In the genomic region with DNA sequence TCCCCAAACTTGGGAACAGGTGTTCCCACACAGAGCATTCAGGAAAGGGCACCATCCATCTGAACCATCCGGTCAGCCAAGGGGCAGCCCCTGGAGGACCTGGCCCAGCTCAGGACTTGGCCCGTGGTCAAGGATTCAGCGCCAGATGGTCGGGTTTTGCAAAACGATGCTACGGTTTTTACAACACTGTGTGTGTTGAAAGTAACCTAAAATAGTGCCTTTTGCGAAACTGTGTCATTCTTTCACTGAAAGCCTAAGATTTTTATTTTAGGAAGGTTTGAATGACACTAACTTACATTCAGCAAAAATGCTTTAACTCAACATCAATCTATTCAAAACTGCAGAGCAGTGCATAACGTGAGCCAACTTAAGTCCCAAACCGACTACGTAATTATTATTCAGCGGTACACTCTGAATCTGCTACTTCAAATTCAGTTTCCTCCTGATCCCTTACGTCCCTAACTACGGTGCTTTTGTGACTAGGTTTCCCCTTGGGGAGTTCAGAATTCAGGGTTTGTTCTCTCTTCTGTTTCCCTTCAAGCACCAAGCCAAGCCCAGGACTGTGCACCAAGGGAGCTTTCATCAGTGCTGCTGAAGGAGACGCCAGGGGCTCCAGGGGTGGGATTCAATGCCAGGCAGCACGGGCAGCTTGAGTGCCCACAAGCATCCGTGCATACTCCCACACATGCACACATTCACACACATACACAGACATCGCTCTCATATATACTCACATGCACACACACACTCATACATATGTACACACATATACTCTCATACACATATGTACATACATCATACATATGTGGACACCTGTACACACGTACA, we compare ENCODE assay signal across 1 cellular context.
A peak's percentile ranks its signal among the peaks of the same experiment; 100 is the strongest.
TF ChIP-seq lines count a peak whose summit lies in the region.

No MANE protein-coding gene starts in this region.

TF ChIP-seq in GM12878, 131 proteins besides CTCF, POLR2A, EP300 and RAD21 (continued from another document):
- TF ChIP-seq, protein P1, sequence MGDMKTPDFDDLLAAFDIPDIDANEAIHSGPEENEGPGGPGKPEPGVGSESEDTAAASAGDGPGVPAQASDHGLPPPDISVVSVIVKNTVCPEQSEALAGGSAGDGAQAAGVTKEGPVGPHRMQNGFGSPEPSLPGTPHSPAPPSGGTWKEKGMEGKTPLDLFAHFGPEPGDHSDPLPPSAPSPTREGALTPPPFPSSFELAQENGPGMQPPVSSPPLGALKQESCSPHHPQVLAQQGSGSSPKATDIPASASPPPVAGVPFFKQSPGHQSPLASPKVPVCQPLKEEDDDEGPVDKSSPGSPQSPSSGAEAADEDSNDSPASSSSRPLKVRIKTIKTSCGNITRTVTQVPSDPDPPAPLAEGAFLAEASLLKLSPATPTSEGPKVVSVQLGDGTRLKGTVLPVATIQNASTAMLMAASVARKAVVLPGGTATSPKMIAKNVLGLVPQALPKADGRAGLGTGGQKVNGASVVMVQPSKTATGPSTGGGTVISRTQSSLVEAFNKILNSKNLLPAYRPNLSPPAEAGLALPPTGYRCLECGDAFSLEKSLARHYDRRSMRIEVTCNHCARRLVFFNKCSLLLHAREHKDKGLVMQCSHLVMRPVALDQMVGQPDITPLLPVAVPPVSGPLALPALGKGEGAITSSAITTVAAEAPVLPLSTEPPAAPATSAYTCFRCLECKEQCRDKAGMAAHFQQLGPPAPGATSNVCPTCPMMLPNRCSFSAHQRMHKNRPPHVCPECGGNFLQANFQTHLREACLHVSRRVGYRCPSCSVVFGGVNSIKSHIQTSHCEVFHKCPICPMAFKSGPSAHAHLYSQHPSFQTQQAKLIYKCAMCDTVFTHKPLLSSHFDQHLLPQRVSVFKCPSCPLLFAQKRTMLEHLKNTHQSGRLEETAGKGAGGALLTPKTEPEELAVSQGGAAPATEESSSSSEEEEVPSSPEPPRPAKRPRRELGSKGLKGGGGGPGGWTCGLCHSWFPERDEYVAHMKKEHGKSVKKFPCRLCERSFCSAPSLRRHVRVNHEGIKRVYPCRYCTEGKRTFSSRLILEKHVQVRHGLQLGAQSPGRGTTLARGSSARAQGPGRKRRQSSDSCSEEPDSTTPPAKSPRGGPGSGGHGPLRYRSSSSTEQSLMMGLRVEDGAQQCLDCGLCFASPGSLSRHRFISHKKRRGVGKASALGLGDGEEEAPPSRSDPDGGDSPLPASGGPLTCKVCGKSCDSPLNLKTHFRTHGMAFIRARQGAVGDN (IDR thresholded peaks at IDR 0.05), result no peak; the same call in 1 of the 2 replicates
- no peak for TF ChIP-seq FOXM1 (IDR thresholded peaks at IDR 0.05; ENCODE audit: low read depth, low read length)
- 0 out of 2 replicates have a peak, but pooled peaks have one; percentile 7 for TF ChIP-seq DPF2 (IDR thresholded peaks at IDR 0.05)
- no peak for TF ChIP-seq SMARCA5 (IDR thresholded peaks at IDR 0.05)
- TF ChIP-seq NR2C2 (IDR thresholded peaks at IDR 0.05; ENCODE audit: borderline replicate concordance, control insufficient read depth, insufficient read length, low read depth), result no peak
- TF ChIP-seq, protein P2, sequence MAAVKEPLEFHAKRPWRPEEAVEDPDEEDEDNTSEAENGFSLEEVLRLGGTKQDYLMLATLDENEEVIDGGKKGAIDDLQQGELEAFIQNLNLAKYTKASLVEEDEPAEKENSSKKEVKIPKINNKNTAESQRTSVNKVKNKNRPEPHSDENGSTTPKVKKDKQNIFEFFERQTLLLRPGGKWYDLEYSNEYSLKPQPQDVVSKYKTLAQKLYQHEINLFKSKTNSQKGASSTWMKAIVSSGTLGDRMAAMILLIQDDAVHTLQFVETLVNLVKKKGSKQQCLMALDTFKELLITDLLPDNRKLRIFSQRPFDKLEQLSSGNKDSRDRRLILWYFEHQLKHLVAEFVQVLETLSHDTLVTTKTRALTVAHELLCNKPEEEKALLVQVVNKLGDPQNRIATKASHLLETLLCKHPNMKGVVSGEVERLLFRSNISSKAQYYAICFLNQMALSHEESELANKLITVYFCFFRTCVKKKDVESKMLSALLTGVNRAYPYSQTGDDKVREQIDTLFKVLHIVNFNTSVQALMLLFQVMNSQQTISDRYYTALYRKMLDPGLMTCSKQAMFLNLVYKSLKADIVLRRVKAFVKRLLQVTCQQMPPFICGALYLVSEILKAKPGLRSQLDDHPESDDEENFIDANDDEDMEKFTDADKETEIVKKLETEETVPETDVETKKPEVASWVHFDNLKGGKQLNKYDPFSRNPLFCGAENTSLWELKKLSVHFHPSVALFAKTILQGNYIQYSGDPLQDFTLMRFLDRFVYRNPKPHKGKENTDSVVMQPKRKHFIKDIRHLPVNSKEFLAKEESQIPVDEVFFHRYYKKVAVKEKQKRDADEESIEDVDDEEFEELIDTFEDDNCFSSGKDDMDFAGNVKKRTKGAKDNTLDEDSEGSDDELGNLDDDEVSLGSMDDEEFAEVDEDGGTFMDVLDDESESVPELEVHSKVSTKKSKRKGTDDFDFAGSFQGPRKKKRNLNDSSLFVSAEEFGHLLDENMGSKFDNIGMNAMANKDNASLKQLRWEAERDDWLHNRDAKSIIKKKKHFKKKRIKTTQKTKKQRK (IDR thresholded peaks at IDR 0.05; ENCODE audit: low read depth, low read length), result no peak
- TF ChIP-seq, protein P3, sequence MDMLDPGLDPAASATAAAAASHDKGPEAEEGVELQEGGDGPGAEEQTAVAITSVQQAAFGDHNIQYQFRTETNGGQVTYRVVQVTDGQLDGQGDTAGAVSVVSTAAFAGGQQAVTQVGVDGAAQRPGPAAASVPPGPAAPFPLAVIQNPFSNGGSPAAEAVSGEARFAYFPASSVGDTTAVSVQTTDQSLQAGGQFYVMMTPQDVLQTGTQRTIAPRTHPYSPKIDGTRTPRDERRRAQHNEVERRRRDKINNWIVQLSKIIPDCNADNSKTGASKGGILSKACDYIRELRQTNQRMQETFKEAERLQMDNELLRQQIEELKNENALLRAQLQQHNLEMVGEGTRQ (IDR thresholded peaks at IDR 0.05; ENCODE audit: borderline replicate concordance, low read depth, low read length), result no peak
- TF ChIP-seq MTA2 (IDR thresholded peaks at IDR 0.05; ENCODE audit: low read depth), result no peak
- TF ChIP-seq ETV6 (conservative IDR thresholded peaks at IDR 0.05 in 1 of 2, IDR thresholded peaks at IDR 0.05 in 1 of 2; ENCODE audit: borderline replicate concordance in 1 of 2, low read depth in 1 of 2), result peak in 1 of 2 experiments; percentile 54; a peak in 1 of 4 replicates
- TF ChIP-seq MYC (IDR thresholded peaks at IDR 0.05; ENCODE audit: insufficient read depth, insufficient read length, insufficient replicate concordance, low read length, severe bottlenecking), result no peak
- TF ChIP-seq, protein P4, sequence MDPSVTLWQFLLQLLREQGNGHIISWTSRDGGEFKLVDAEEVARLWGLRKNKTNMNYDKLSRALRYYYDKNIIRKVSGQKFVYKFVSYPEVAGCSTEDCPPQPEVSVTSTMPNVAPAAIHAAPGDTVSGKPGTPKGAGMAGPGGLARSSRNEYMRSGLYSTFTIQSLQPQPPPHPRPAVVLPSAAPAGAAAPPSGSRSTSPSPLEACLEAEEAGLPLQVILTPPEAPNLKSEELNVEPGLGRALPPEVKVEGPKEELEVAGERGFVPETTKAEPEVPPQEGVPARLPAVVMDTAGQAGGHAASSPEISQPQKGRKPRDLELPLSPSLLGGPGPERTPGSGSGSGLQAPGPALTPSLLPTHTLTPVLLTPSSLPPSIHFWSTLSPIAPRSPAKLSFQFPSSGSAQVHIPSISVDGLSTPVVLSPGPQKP (IDR thresholded peaks at IDR 0.05; ENCODE audit: low read depth, low read length), result no peak
- no peak for TF ChIP-seq NFYA (IDR thresholded peaks at IDR 0.05; ENCODE audit: borderline replicate concordance, low read depth, low read length)
- TF ChIP-seq ZNF274 (IDR thresholded peaks at IDR 0.05; ENCODE audit: insufficient read depth, insufficient read length), result no peak
- no peak for TF ChIP-seq CEBPB (IDR thresholded peaks at IDR 0.05; ENCODE audit: borderline replicate concordance in 1 of 2, low read depth in 2 of 2, low read length in 2 of 2)
- TF ChIP-seq SREBF2 (IDR thresholded peaks at IDR 0.05; ENCODE audit: low read length), result no peak
- TF ChIP-seq RAD51 (IDR thresholded peaks at IDR 0.05), result no peak
- no peak for TF ChIP-seq SIX5 (IDR thresholded peaks at IDR 0.05; ENCODE audit: low read depth, low read length, severe bottlenecking)
- TF ChIP-seq, protein P5, sequence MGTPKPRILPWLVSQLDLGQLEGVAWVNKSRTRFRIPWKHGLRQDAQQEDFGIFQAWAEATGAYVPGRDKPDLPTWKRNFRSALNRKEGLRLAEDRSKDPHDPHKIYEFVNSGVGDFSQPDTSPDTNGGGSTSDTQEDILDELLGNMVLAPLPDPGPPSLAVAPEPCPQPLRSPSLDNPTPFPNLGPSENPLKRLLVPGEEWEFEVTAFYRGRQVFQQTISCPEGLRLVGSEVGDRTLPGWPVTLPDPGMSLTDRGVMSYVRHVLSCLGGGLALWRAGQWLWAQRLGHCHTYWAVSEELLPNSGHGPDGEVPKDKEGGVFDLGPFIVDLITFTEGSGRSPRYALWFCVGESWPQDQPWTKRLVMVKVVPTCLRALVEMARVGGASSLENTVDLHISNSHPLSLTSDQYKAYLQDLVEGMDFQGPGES (IDR thresholded peaks at IDR 0.05), result no peak
- TF ChIP-seq, protein P6, sequence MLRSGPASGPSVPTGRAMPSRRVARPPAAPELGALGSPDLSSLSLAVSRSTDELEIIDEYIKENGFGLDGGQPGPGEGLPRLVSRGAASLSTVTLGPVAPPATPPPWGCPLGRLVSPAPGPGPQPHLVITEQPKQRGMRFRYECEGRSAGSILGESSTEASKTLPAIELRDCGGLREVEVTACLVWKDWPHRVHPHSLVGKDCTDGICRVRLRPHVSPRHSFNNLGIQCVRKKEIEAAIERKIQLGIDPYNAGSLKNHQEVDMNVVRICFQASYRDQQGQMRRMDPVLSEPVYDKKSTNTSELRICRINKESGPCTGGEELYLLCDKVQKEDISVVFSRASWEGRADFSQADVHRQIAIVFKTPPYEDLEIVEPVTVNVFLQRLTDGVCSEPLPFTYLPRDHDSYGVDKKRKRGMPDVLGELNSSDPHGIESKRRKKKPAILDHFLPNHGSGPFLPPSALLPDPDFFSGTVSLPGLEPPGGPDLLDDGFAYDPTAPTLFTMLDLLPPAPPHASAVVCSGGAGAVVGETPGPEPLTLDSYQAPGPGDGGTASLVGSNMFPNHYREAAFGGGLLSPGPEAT (IDR thresholded peaks at IDR 0.05; ENCODE audit: low read depth), result peak; percentile 22; the same call in 1 of the 2 replicates
- no peak for TF ChIP-seq FOXK2 (IDR thresholded peaks at IDR 0.05)
- no peak for TF ChIP-seq SREBF1 (IDR thresholded peaks at IDR 0.05; ENCODE audit: low read length)
- no peak for TF ChIP-seq RB1 (IDR thresholded peaks at IDR 0.05; ENCODE audit: borderline replicate concordance)
- TF ChIP-seq RFX5 (IDR thresholded peaks at IDR 0.05; ENCODE audit: low read depth, low read length), result 0 out of 2 replicates have a peak, but pooled peaks have one; percentile 31
- TF ChIP-seq NR2F1 (conservative IDR thresholded peaks at IDR 0.05), result no peak
- TF ChIP-seq CREB1 (IDR thresholded peaks at IDR 0.05; ENCODE audit: low read depth), result no peak
- TF ChIP-seq HDAC2 (IDR thresholded peaks at IDR 0.05), result no peak
- TF ChIP-seq JUND (IDR thresholded peaks at IDR 0.05; ENCODE audit: low read depth, low read length), result no peak
TF ChIP-seq in GM12878: peak in this region for 33.
